ENCODE assay signal across 18 cellular contexts in genomic region chr15:28132524-28133275, GRCh38. TPM values are rescaled to one million over a fixed set of nuclear protein-coding genes. Genes with fewer than 3 reads are reported as not detected.
A peak's percentile ranks its signal among the peaks of the same experiment; 100 is the strongest.
DNase-seq lines count a peak whose midpoint lies in the region; FAIRE-seq and TF ChIP-seq lines count a peak whose summit lies in the region.
"Had no signal": no experiment of that assay in that cellular context is flagged by ENCODE, and none has a peak within 500 bp of the region (broad histone marks: within the 10 kb centered on the region; RNA-seq: fewer than 3 reads in every experiment).

No MANE protein-coding gene starts in this region.

- H2AFZ ChIP-seq in ACC112 (ENCODE audit: low read length, unreplicated experiment) = no peak overlapping the region
- H2AFZ ChIP-seq: parathyroid adenoma had no signal

- H3K4me3 ChIP-seq in ACC112 (ENCODE audit: low read depth, low read length) = peak overlapping the region; percentile 54
- H3K4me3 ChIP-seq: GM12878, mucosa of descending colon, transverse colon had no signal

- no peak for TF ChIP-seq POLR2A in H54 (IDR thresholded peaks at IDR 0.05; ENCODE audit: low read depth, low read length)

- no peaks in the 10 kb centered on the region for H3K27me3 Mint-ChIP-seq in brain

- no peaks in the 10 kb centered on the region for H3K79me2 ChIP-seq in ACC112 (ENCODE audit: control insufficient read depth, insufficient read depth, low read length, unreplicated experiment)
- H3K79me2 ChIP-seq: parathyroid adenoma had no signal

- H3K27me3 ChIP-seq in ACC112 (ENCODE audit: insufficient read depth, low read length) = no peaks in the 10 kb centered on the region
- H3K27me3 ChIP-seq: BE2C, transverse colon had no signal

- H3K36me3 ChIP-seq in ACC112 (ENCODE audit: insufficient read depth, low read length) = peaks cover 4% of the 10 kb centered on the region; the same call in 1 of the 2 replicates

- H3K27ac ChIP-seq in ACC112 (ENCODE audit: low read depth, low read length) = peak overlapping the region; percentile 83
- H3K27ac ChIP-seq: parathyroid adenoma, transverse colon, VCaP had no signal

- H3K27ac Mint-ChIP-seq in brain = peak overlapping the region in 3 of 5 experiments; percentile 45 to 81 (median 61)

- DNase-seq in H54 (ENCODE audit: insufficient read length, low spot score) (peak; percentile 38), kidney tubule cell (ENCODE audit: low spot score) (peak; percentile 20), nucleus accumbens (lab: John Stamatoyannopoulos, UW) (no peak), NCI-H1417 (lab: John Stamatoyannopoulos, UW) (no peak), NCI-H146 (lab: John Stamatoyannopoulos, UW) (no peak)
- DNase-seq in central memory CD4-positive, alpha-beta T cell = no peak
- DNase-seq: BE2C, DMS53, mucosa of descending colon, NCI-H1092 treated with DMSO at 0.1 percent for 48 hours, NCI-H2227 treated with DMSO at 0.1 percent for 48 hours, transverse colon had no signal

- H3K4me3 Mint-ChIP-seq in brain = no peak overlapping the region

- FAIRE-seq in H54 (lab: Jason Lieb, UNC) = no peak
- FAIRE-seq: GM12878, keratinocyte had no signal

- H3K4me1 Mint-ChIP-seq in brain = no peaks in the 10 kb centered on the region

- no peaks in the 10 kb centered on the region for H3K9me3 Mint-ChIP-seq in brain

- peaks cover 24% of the 10 kb centered on the region for H3K4me1 ChIP-seq in ACC112 (ENCODE audit: control insufficient read depth, insufficient read depth, low read length, unreplicated experiment)
- H3K4me1 ChIP-seq: BE2C, parathyroid adenoma, transverse colon had no signal

- peaks cover 71% of the 10 kb centered on the region for H3K36me3 Mint-ChIP-seq in brain

- no peak for TF ChIP-seq CTCF in brain (conservative IDR thresholded peaks at IDR 0.05)

RNA-seq across cellular contexts. Expression of gene OCA2, which starts 33.6 kb away (rescaled TPM):
- 0.19 TPM for polyA plus RNA-seq in brain (ENCODE audit: insufficient read depth, low read depth, low replicate concordance)

Comparison
In these comparisons a context has a peak if more than half of its experiments do, and no peak if none do; other contexts are left out.
1. DNase-seq: peak in H54 (single experiment) and kidney tubule cell (single experiment); none in nucleus accumbens (0 of 56), NCI-H1417 (0 of 3), central memory CD4-positive, alpha-beta T cell (single experiment) and NCI-H146 (single experiment).